Comparison of ENCODE assay signal across 8 cellular contexts in the genomic region with DNA sequence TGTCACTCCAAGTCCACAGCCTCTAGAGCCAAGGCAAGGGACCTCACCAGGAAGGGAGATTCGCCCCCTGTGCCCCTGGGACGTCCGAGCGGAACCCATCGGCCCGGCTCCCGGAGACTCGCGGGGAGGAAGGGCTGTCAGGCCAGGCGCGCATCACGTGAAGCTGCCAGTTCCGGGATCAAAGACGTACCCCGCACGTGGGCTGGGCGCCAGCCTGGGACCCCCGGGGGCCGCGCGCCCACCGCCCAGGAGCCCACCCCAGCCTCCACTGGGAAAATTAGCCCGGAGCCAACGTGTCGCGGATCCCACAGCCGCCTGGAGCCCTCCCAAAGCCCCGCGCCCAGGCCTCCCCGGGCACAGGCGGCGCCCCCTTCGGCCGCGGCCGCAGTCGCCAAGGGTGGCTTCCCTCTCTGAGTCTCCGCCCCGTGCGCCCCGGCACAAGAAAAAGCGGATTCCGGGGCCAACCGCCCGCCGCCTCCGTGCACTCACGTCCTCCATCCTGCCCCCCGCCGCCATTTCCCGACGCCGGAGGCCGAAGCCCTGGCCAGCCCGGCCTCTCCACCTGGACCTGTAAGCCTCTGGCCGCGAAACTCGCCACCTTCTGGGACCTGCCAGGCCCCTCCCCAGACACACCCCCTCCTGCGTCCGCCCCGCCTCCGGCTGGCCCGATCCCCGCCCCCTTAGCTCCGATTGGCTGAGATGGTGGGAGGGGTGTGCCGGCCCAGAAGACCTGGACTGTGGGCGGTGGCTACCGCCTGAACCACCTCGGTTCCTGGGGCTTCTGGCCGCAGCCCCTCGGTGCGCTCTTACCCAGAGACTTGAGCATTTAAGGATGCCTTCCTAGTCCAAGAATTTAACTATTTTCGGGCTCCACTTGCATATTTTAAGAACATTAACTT. TPM values are rescaled to one million over a fixed set of nuclear protein-coding genes. Genes with fewer than 3 reads are reported as not detected.
DNase-seq lines count a peak whose midpoint lies in the region; ATAC-seq and TF ChIP-seq lines count a peak whose summit lies in the region.

TSS of gene TMEM192 (minus strand) at position 603 of the 899 bp plus-strand sequence. CDS start at position 516, 87 bp downstream.

- ATAC-seq in HG02678 (IDR thresholded peaks at IDR 0.05; ENCODE audit: unreplicated experiment) = peak; percentile 95

- peak within 1 kb of the TSS; percentile 89 for H3K27ac Mint-ChIP-seq in type B pancreatic cell

- WGBS in adipose tissue, 3 donors = 0 to 1% (median 0%) methylated on average over 61 to 73 of the region's 73 CpGs

- DNase-seq in NCI-H1105 treated with DMSO at 0.1 percent for 48 hours (lab: John Stamatoyannopoulos, UW) (peak; percentile 82), SW480 (ENCODE audit: low spot score) (peak; percentile 86), cardiac septum (ENCODE audit: low spot score) (peak; percentile 98), pons (ENCODE audit: low spot score) (peak; percentile 96), type B pancreatic cell (ENCODE audit: extremely low spot score, unreplicated experiment) (peak; percentile 94)

- no peaks in the 10 kb centered on the region for H3K36me3 Mint-ChIP-seq in type B pancreatic cell

- no peaks in the 10 kb centered on the region for H3K27me3 Mint-ChIP-seq in type B pancreatic cell

- peak within 1 kb of the TSS; percentile 93 for H3K4me3 Mint-ChIP-seq in type B pancreatic cell

- H3K9me3 Mint-ChIP-seq in type B pancreatic cell = no peaks in the 10 kb centered on the region

- H3K27ac ChIP-seq in adipose tissue (ENCODE audit: low read depth, low read length) = peak within 1 kb of the TSS; percentile 33

- H3K4me1 Mint-ChIP-seq in type B pancreatic cell (ENCODE audit: unreplicated experiment) = peaks cover 17% of the 10 kb centered on the region

- peak; percentile 46 for TF ChIP-seq CTCF in GM12873 (IDR thresholded peaks at IDR 0.05; ENCODE audit: insufficient read depth, low read depth, low read length, missing control alignments)
- peak; percentile 56 for TF ChIP-seq CTCF in type B pancreatic cell (conservative IDR thresholded peaks at IDR 0.05)

- intact Hi-C loops in cardiac septum (cut with DNase I) = loop anchor here (5.0 kb wide), 2 partner anchors 95 to 215 kb away; partner anchors contain the start of genes KLHL2 and MSMO1

RNA-seq across cellular contexts. Expression of gene TMEM192, which starts in this region (rescaled TPM):
- polyA plus RNA-seq in adipose tissue = 10 to 100 TPM in 2 of 3 donors, 1 to 10 TPM in 1; 7.9 to 14.0 (median 13.5) TPM
- 10.6 TPM for total RNA-seq in cardiac septum
- 12.0 and 12.1 TPM in 2 replicates for total RNA-seq in type B pancreatic cell (ENCODE audit: low replicate concordance)

Comparison
In these comparisons a context has a peak if more than half of its experiments do, and no peak if none do; other contexts are left out.
1. Peak in every context shown above with its lines: DNase-seq, ATAC-seq and H3K27ac ChIP-seq.